Comparison of ENCODE assay signal across 8 cellular contexts in genomic region chrX:78024349-78025108, GRCh38. TPM values are rescaled to one million over a fixed set of nuclear protein-coding genes. Genes with fewer than 3 reads are reported as not detected.
DNase-seq lines count a peak whose midpoint lies in the region; ATAC-seq and TF ChIP-seq lines count a peak whose summit lies in the region.

No MANE protein-coding gene starts in this region.

- TF ChIP-seq CTCF in Caco-2 (IDR thresholded peaks at IDR 0.05; ENCODE audit: insufficient read depth in 1 of 2, low read depth in 1 of 2, low read length in 1 of 2, severe bottlenecking in 1 of 2, unreplicated experiment in 1 of 2), result peak; percentile 42 to 50
- TF ChIP-seq CTCF in brain microvascular endothelial cell (IDR thresholded peaks at IDR 0.05; ENCODE audit: low read depth, low read length, missing control alignments), result peak; percentile 65

- H3K4me3 Mint-ChIP-seq in Caco-2 (ENCODE audit: unreplicated experiment), result no peak overlapping the region

- CTCF ChIA-PET in Caco-2 (lab: Charles Lee), result interaction anchor here (0.8 to 0.9 kb wide), 2 partner anchors 114 to 115 kb away, joined by 3 to 4 read pairs; partner anchors contain the start of gene ATP7A

- H3K4me1 ChIP-seq in Caco-2, result no peaks in the 10 kb centered on the region
- peaks cover 0 to 4% of the 10 kb centered on the region in 2 donors for H3K4me1 ChIP-seq in mucosa of rectum (ENCODE audit: control insufficient read depth in 2 of 2, insufficient read depth in 2 of 2, low read length in 2 of 2)

- in situ Hi-C loops in brain microvascular endothelial cell (cut with HindIII; ENCODE audit: low pct_ligation_motif_present, low sequenced_read_pairs), result no loop called here

- H3K27ac ChIP-seq in brain microvascular endothelial cell (no peak overlapping the region), mucosa of rectum (ENCODE audit: low read depth in 2 of 2, low read length in 2 of 2) (peak overlapping the region; percentile 60 to 68)

- H3K9ac ChIP-seq in mucosa of rectum (ENCODE audit: low read depth in 1 of 2, low read length in 2 of 2), result peak overlapping the region in 1 of 2 donors; percentile 46

- no peak overlapping the region for H3K27ac Mint-ChIP-seq in Caco-2 (ENCODE audit: unreplicated experiment)

- no peaks in the 10 kb centered on the region for H3K36me3 Mint-ChIP-seq in Caco-2 (ENCODE audit: insufficient read depth, unreplicated experiment)

- H3K36me3 ChIP-seq in Caco-2 (ENCODE audit: control insufficient read depth, insufficient read depth, low read length) (no peaks in the 10 kb centered on the region), brain microvascular endothelial cell (replicated peaks) (no peaks in the 10 kb centered on the region), mucosa of rectum (ENCODE audit: control insufficient read depth in 2 of 2, insufficient read depth in 2 of 2, low read length in 2 of 2) (peaks cover 0 to 2% of the 10 kb centered on the region in 2 donors)

- no peaks in the 10 kb centered on the region for H3K27me3 Mint-ChIP-seq in Caco-2 (ENCODE audit: insufficient read depth, unreplicated experiment)

- H3K9me3 Mint-ChIP-seq in Caco-2 (ENCODE audit: unreplicated experiment), result no peaks in the 10 kb centered on the region

- DNase-seq in Caco-2 (peak; percentile 33 to 40), NCI-H774 (lab: John Stamatoyannopoulos, UW) (peak; percentile 2), brain microvascular endothelial cell (no peak), inferior parietal cortex (ENCODE audit: extremely low spot score) (no peak)

- no peaks in the 10 kb centered on the region for H3K4me1 Mint-ChIP-seq in Caco-2 (ENCODE audit: low read depth, unreplicated experiment)

- H3K9me3 ChIP-seq in Caco-2 (no peaks in the 10 kb centered on the region), mucosa of rectum (ENCODE audit: control insufficient read depth in 2 of 2, low read length in 2 of 2) (no peaks in the 10 kb centered on the region)

- no peaks in the 10 kb centered on the region for H3K27me3 ChIP-seq in Caco-2 (replicated peaks; ENCODE audit: control insufficient read depth, insufficient read depth, low read length)
- H3K27me3 ChIP-seq in brain microvascular endothelial cell (replicated peaks), result no peaks in the 10 kb centered on the region
- H3K27me3 ChIP-seq in mucosa of rectum (ENCODE audit: control insufficient read depth in 2 of 2, insufficient read depth in 2 of 2, low read length in 2 of 2), result no peaks in the 10 kb centered on the region

- POLR2A ChIA-PET in Caco-2 (lab: Charles Lee), result no interaction called here

- intact Hi-C loops in Caco-2 (cut with micrococcal nuclease; ENCODE audit: unreplicated experiment), result loop anchor here (1.0 to 5.0 kb wide), 3 partner anchors 114 to 1467 kb away; partner anchors contain the start of genes ATP7A, COX7B and MAGT1

- H3K4me3 ChIP-seq in Caco-2 (ENCODE audit: low read depth, low read length), result no peak overlapping the region
- H3K4me3 ChIP-seq in brain microvascular endothelial cell (ENCODE audit: low read depth, low read length), result no peak overlapping the region
- H3K4me3 ChIP-seq in mucosa of rectum (ENCODE audit: low read length in 2 of 2), result peak overlapping the region in 1 of 2 donors; percentile 41

- no TSS peak for BruUV-seq in Caco-2 (replicated peaks; lab: Mats Ljungman, UMichigan)

- ATAC-seq in GM18907 (IDR thresholded peaks at IDR 0.05; ENCODE audit: unreplicated experiment), result peak; percentile 64
- no peak for ATAC-seq in HG02623 (IDR thresholded peaks at IDR 0.05; ENCODE audit: unreplicated experiment)
- no peak for ATAC-seq in GM18517 (IDR thresholded peaks at IDR 0.05; ENCODE audit: unreplicated experiment)

RNA-seq across cellular contexts. Expression of gene PGAM4, which starts 55.1 kb away (rescaled TPM):
- total RNA-seq in Caco-2 (2022), result not detected in 2 replicates

Comparison
In these comparisons a context has a peak if more than half of its experiments do, and no peak if none do; other contexts are left out.
1. DNase-seq: peak in Caco-2 (2 of 2) and NCI-H774 (single experiment); none in brain microvascular endothelial cell (single experiment) and inferior parietal cortex (single experiment).